ENCODE assay signal across 18 cellular contexts in the genomic region with DNA sequence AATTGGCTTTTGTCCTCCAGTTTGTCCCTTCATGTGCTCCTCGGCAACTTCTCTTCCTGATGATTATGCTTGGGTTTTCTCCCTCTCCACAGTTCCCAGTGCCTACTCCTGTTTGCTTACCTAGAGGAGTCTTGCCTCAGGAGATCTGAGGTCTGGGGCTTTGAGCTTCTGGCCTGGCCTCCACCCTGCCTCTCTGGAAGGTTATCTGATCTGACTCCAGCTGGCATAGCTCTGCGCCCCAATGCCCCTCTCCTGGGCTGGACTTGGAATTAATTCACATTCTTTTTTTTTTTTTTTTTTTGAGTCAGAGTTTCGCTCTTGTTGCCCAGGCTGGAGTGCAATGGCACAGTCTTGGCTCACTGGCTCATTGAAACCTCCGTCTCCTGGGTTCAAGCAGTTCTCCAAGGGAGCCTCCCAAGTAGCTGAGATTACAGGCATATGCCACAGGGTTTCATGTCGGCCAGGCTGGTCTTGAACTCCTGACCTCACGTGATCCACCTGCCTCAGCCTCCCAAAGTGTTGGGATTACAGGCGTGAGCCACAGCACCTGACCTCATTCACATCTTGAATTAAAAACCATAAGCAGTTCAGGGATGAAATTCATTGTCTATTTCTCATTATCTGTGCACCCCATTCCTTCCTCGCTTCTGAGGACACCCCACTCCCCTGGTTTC. TPM values are rescaled to one million over a fixed set of nuclear protein-coding genes. Genes with fewer than 3 reads are reported as not detected.
DNase-seq lines count a peak whose midpoint lies in the region; ATAC-seq and TF ChIP-seq lines count a peak whose summit lies in the region.
"Had no signal": no experiment of that assay in that cellular context is flagged by ENCODE, and none has a peak within 500 bp of the region (broad histone marks: within the 10 kb centered on the region; RNA-seq: fewer than 3 reads in every experiment).

No MANE protein-coding gene starts in this region.

- no peak overlapping the region for H3K27ac Mint-ChIP-seq in GM23338
- peak overlapping the region; percentile 49 for H3K27ac Mint-ChIP-seq in progenitor cell of endocrine pancreas
- no peak overlapping the region for H3K27ac Mint-ChIP-seq in mesothelial cell of epicardium
- H3K27ac Mint-ChIP-seq in effector memory CD8-positive, alpha-beta T cell = no peak overlapping the region
- H3K27ac Mint-ChIP-seq: CD4-positive, alpha-beta T cell had no signal

- H3K4me3 ChIP-seq in GM23338 = no peak overlapping the region
- H3K4me3 ChIP-seq: A549 had no signal

- H3K4me3 Mint-ChIP-seq in GM23338 = no peak overlapping the region
- H3K4me3 Mint-ChIP-seq in progenitor cell of endocrine pancreas (ENCODE audit: low read depth) = no peak overlapping the region
- H3K4me3 Mint-ChIP-seq in mesothelial cell of epicardium = no peak overlapping the region
- H3K4me3 Mint-ChIP-seq in effector memory CD8-positive, alpha-beta T cell = no peak overlapping the region
- H3K4me3 Mint-ChIP-seq: CD4-positive, alpha-beta T cell had no signal

- TF ChIP-seq CTCF in GM23338 (conservative IDR thresholded peaks at IDR 0.05; ENCODE audit: low read depth in 2 of 2) = no peak
- TF ChIP-seq CTCF in progenitor cell of endocrine pancreas (IDR thresholded peaks at IDR 0.05; ENCODE audit: unreplicated experiment) = no peak
- no peak for TF ChIP-seq CTCF in mesothelial cell of epicardium (IDR thresholded peaks at IDR 0.05; ENCODE audit: unreplicated experiment)

- DNase-seq in GM23338 (ENCODE audit: low spot score) = no peak
- peak; percentile 26 for DNase-seq in NCI-H69 (lab: John Stamatoyannopoulos, UW)
- DNase-seq in left lobe of liver (ENCODE audit: low spot score) = peak; percentile 77
- DNase-seq in progenitor cell of endocrine pancreas (ENCODE audit: low spot score, unreplicated experiment) = no peak
- DNase-seq in mesothelial cell of epicardium (ENCODE audit: low spot score in 2 of 2, unreplicated experiment in 2 of 2) = no peak
- no peak for DNase-seq in NK-92 treated with Interleukin-12 subunit alpha and Interleukin-12 subunit beta, amount 100 ng/mL, for 24 hours (lab: John Stamatoyannopoulos, UW)
- no peak for DNase-seq in NCI-H187 treated with DMSO at 0.1 percent for 48 hours (lab: John Stamatoyannopoulos, UW)
- DNase-seq in effector memory CD8-positive, alpha-beta T cell = no peak
- DNase-seq: Caco-2; CD4-positive, alpha-beta T cell; GF-D8; NCI-H1436 treated with DMSO at 0.1 percent for 48 hours; NCI-H2081; NCI-H82; PC-3; SIG-M5 had no signal

- peak overlapping the region; percentile 84; the same call in 1 of the 2 replicates for H2AFZ ChIP-seq in GM23338

- no peaks in the 10 kb centered on the region for H3K27me3 ChIP-seq in GM23338 (ENCODE audit: insufficient read depth)

- H4K20me1 ChIP-seq in GM23338 (replicated peaks; ENCODE audit: insufficient read depth) = no peaks in the 10 kb centered on the region

- no peak overlapping the region for H3K4me2 ChIP-seq in GM23338
- H3K4me2 ChIP-seq: A549 had no signal

- no peak overlapping the region for H3K27ac ChIP-seq in GM23338 (ENCODE audit: low read depth)
- H3K27ac ChIP-seq: RWPE1 had no signal

- no peaks in the 10 kb centered on the region for H3K79me2 ChIP-seq in GM23338 (replicated peaks; ENCODE audit: insufficient read depth)

- H3K36me3 Mint-ChIP-seq in GM23338 (ENCODE audit: low read depth) = no peaks in the 10 kb centered on the region
- H3K36me3 Mint-ChIP-seq in progenitor cell of endocrine pancreas (ENCODE audit: insufficient read depth) = no peaks in the 10 kb centered on the region
- H3K36me3 Mint-ChIP-seq in mesothelial cell of epicardium = no peaks in the 10 kb centered on the region
- H3K36me3 Mint-ChIP-seq in effector memory CD8-positive, alpha-beta T cell (ENCODE audit: insufficient read depth) = no peaks in the 10 kb centered on the region

- H3K4me1 Mint-ChIP-seq in GM23338 (peaks cover 18% of the 10 kb centered on the region), progenitor cell of endocrine pancreas (ENCODE audit: low read depth) (peaks cover 20% of the 10 kb centered on the region), mesothelial cell of epicardium (no peaks in the 10 kb centered on the region)
- no peaks in the 10 kb centered on the region for H3K4me1 Mint-ChIP-seq in effector memory CD8-positive, alpha-beta T cell (ENCODE audit: low read depth in 2 of 2)

- H3K9me3 Mint-ChIP-seq in GM23338 (no peaks in the 10 kb centered on the region), progenitor cell of endocrine pancreas (ENCODE audit: low read depth) (no peaks in the 10 kb centered on the region), mesothelial cell of epicardium (no peaks in the 10 kb centered on the region)
- no peaks in the 10 kb centered on the region for H3K9me3 Mint-ChIP-seq in effector memory CD8-positive, alpha-beta T cell
- H3K9me3 Mint-ChIP-seq: CD4-positive, alpha-beta T cell had no signal

- ATAC-seq in GM23338 = no peak
- peak; percentile 93 for ATAC-seq in left lobe of liver
- no peak for ATAC-seq in effector memory CD8-positive, alpha-beta T cell (replicated peaks)
- ATAC-seq: A549, PC-3 had no signal

- no peaks in the 10 kb centered on the region for H3K36me3 ChIP-seq in GM23338 (ENCODE audit: insufficient read depth)

- H3K4me1 ChIP-seq in GM23338 (ENCODE audit: insufficient read depth) = peaks cover 10% of the 10 kb centered on the region
- H3K4me1 ChIP-seq: Caco-2 had no signal

- H3K9me2 ChIP-seq in GM23338 (ENCODE audit: insufficient read depth) = no peaks in the 10 kb centered on the region

- no peaks in the 10 kb centered on the region; the same call in 1 of the 2 replicates for H3F3A ChIP-seq in GM23338 (replicated peaks; ENCODE audit: low read depth)

- H3K27me3 Mint-ChIP-seq in GM23338 (ENCODE audit: insufficient read depth, low read depth, poor library complexity) (peaks cover 2% of the 10 kb centered on the region), progenitor cell of endocrine pancreas (peaks cover 4% of the 10 kb centered on the region), mesothelial cell of epicardium (ENCODE audit: low read depth) (no peaks in the 10 kb centered on the region)
- H3K27me3 Mint-ChIP-seq in effector memory CD8-positive, alpha-beta T cell = peaks cover 7 to 11% of the 10 kb centered on the region in 2 donors
- H3K27me3 Mint-ChIP-seq: CD4-positive, alpha-beta T cell had no signal

TF ChIP-seq in GM23338, 12 proteins besides CTCF, POLR2A, EP300 and RAD21:
- no peak for TF ChIP-seq EZH2phosphoT487 (IDR thresholded peaks at IDR 0.05; ENCODE audit: unreplicated experiment)

RNA-seq across cellular contexts. Expression of a gene that starts 33.5 kb away (rescaled TPM):
- 14.8 and 17.2 TPM in 2 replicates for total RNA-seq in GM23338 (2014; rRNA removed; shearing (Covaris generic))
- 8.2 and 10.9 TPM in 2 replicates for polyA plus RNA-seq in GM23338 (2016; fragmentation: Nextera tagmentation; extraction: Ambion mirVana)
- total RNA-seq in left lobe of liver (67.4 TPM), progenitor cell of endocrine pancreas (17.4 and 19.6 TPM in 2 replicates), mesothelial cell of epicardium (52.4 to 57.8 TPM (median 54.0 TPM) in 3 replicates)

RNA-seq across cellular contexts. Expression of a gene that starts 51.0 kb away (rescaled TPM):
- 110 and 116 TPM in 2 replicates for total RNA-seq in GM23338 (2014; rRNA removed; shearing (Covaris generic))
- 128 and 157 TPM in 2 replicates for polyA plus RNA-seq in GM23338 (2016; fragmentation: Nextera tagmentation; extraction: Ambion mirVana)
- total RNA-seq in left lobe of liver = 18.8 TPM
- 73.4 and 79.5 TPM in 2 replicates for total RNA-seq in progenitor cell of endocrine pancreas
- total RNA-seq in mesothelial cell of epicardium = 60.2 to 62.8 TPM (median 62.5 TPM) in 3 replicates

Comparison
In these comparisons a context has a peak if more than half of its experiments do, and no peak if none do; other contexts are left out.
1. DNase-seq: peak in NCI-H69 (single experiment) and left lobe of liver (single experiment); none in GM23338 (single experiment), progenitor cell of endocrine pancreas (single experiment), mesothelial cell of epicardium (0 of 2), NK-92 treated with Interleukin-12 subunit alpha and Interleukin-12 subunit beta, amount 100 ng/mL, for 24 hours (single experiment), NCI-H187 treated with DMSO at 0.1 percent for 48 hours (single experiment) and effector memory CD8-positive, alpha-beta T cell (0 of 3).